9 cellular contexts compared by ENCODE assay signal in the genomic region with DNA sequence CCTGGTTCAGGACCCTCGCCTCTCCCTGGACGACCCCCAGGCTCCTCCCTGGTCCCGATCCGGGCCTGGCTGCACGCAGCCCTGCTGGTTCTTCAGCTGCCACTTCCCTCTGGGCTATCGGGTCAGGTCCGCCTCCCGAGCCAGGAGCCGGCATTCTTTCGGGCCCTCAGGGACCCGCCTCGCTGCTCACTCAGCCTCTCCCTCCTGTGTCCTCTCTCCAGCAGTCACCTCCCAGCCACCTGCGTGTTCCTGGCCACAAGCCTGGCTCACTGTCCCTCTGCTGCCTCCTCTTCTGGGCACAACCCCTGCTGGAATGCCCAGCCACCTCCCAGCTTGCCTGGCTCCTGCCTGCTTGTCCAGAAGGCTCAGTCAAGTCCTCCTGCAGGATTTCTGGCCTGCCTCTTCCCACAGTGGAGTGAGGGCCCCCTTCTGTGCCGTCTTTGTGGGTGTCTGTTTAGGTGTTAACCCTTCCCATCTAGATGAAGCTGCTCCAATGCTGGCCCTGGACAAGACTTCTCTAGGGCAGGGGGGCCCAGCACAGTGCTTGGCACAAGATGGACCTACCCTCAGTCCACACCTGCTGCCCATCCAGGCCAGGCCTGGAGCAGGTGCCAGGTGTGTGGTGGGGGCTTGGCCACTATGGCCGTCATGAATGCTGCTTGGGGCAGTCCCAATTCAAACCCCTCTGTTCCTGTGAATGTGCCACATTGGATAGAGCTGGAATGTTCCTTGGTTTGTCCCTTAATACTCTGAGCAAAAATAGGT. TPM values are rescaled to one million over a fixed set of nuclear protein-coding genes. Genes with fewer than 3 reads are reported as not detected.
A peak's percentile ranks its signal among the peaks of the same experiment; 100 is the strongest.
DNase-seq lines count a peak whose midpoint lies in the region; ATAC-seq and TF ChIP-seq lines count a peak whose summit lies in the region.
"Had no signal": no experiment of that assay in that cellular context is flagged by ENCODE, and none has a peak within 500 bp of the region (broad histone marks: within the 10 kb centered on the region; RNA-seq: fewer than 3 reads in every experiment).

No MANE protein-coding gene starts in this region.

- peak overlapping the region; percentile 66 for H3K27ac ChIP-seq in fibroblast of lung (ENCODE audit: insufficient read depth, low read length)

- H3K36me3 ChIP-seq in fibroblast of lung (ENCODE audit: control insufficient read depth, insufficient read depth, low read length) = no peaks in the 10 kb centered on the region

- no peak overlapping the region for H3K27ac Mint-ChIP-seq in stimulated activated naive CD8-positive, alpha-beta T cell treated with anti-CD3 and anti-CD28 coated beads, Interleukin-15, Interleukin-2, amounts not matched to agents 100 ng/mL and 50 ng/mL, for 24 hours
- no peak overlapping the region for H3K27ac Mint-ChIP-seq in stimulated activated naive CD8-positive, alpha-beta T cell treated with anti-CD3 and anti-CD28 coated beads, Interleukin-15, amount 100 ng/mL, for 72 hours
- H3K27ac Mint-ChIP-seq in neural crest cell (ENCODE audit: unreplicated experiment) = no peak overlapping the region

- no peaks in the 10 kb centered on the region for H4K20me1 ChIP-seq in fibroblast of lung (ENCODE audit: control insufficient read depth, extremely low read depth, insufficient read depth, low read length)

- no peaks in the 10 kb centered on the region for H3K36me3 Mint-ChIP-seq in stimulated activated naive CD8-positive, alpha-beta T cell treated with anti-CD3 and anti-CD28 coated beads, Interleukin-15, Interleukin-2, amounts not matched to agents 100 ng/mL and 50 ng/mL, for 24 hours (ENCODE audit: low read depth)
- no peaks in the 10 kb centered on the region for H3K36me3 Mint-ChIP-seq in neural crest cell (ENCODE audit: low read depth)

- peak overlapping the region; percentile 19 for H3K4me3 Mint-ChIP-seq in stimulated activated naive CD8-positive, alpha-beta T cell treated with anti-CD3 and anti-CD28 coated beads, Interleukin-15, Interleukin-2, amounts not matched to agents 100 ng/mL and 50 ng/mL, for 24 hours
- H3K4me3 Mint-ChIP-seq in stimulated activated naive CD8-positive, alpha-beta T cell treated with anti-CD3 and anti-CD28 coated beads, Interleukin-15, amount 100 ng/mL, for 72 hours = no peak overlapping the region
- peak overlapping the region; percentile 78 for H3K4me3 Mint-ChIP-seq in neural crest cell

- H3K4me2 ChIP-seq in fibroblast of lung (ENCODE audit: extremely low read depth, insufficient read depth, low read length) = peak overlapping the region; percentile 40

- H3K4me3 ChIP-seq in fibroblast of lung (replicated peaks in 1 of 4; ENCODE audit: control extremely low read depth in 1 of 4, insufficient read depth in 1 of 4, low read depth in 3 of 4, low read length in 4 of 4) = peak overlapping the region in 2 of 4 experiments; percentile 10 to 93

- no peak for ATAC-seq in stimulated activated naive CD8-positive, alpha-beta T cell treated with anti-CD3 and anti-CD28 coated beads, Interleukin-15, amount 100 ng/mL, for 72 hours
- ATAC-seq in GM18520 (IDR thresholded peaks at IDR 0.05; ENCODE audit: unreplicated experiment) (no peak), GM18861 (IDR thresholded peaks at IDR 0.05; ENCODE audit: unreplicated experiment) (no peak), HG02840 (IDR thresholded peaks at IDR 0.05; ENCODE audit: low FRiP score, unreplicated experiment) (no peak)

- H3K9me3 ChIP-seq in fibroblast of lung (ENCODE audit: control insufficient read depth, insufficient read depth, low read depth, low read length) = no peaks in the 10 kb centered on the region

- no peak overlapping the region for H2AFZ ChIP-seq in fibroblast of lung (ENCODE audit: low read length)

- no peak overlapping the region for H3K9ac ChIP-seq in fibroblast of lung (ENCODE audit: insufficient read depth, low read length)

- peaks cover 14% of the 10 kb centered on the region for H3K4me1 Mint-ChIP-seq in stimulated activated naive CD8-positive, alpha-beta T cell treated with anti-CD3 and anti-CD28 coated beads, Interleukin-15, Interleukin-2, amounts not matched to agents 100 ng/mL and 50 ng/mL, for 24 hours (ENCODE audit: low read depth)
- peaks cover 26% of the 10 kb centered on the region for H3K4me1 Mint-ChIP-seq in stimulated activated naive CD8-positive, alpha-beta T cell treated with anti-CD3 and anti-CD28 coated beads, Interleukin-15, amount 100 ng/mL, for 72 hours
- peaks cover 51% of the 10 kb centered on the region for H3K4me1 Mint-ChIP-seq in neural crest cell

- H3K79me2 ChIP-seq in fibroblast of lung (ENCODE audit: control insufficient read depth, insufficient read depth, low read length) = peaks cover 2% of the 10 kb centered on the region

- no peak for TF ChIP-seq CTCF in fibroblast of lung (conservative IDR thresholded peaks at IDR 0.05 in 1 of 2, IDR thresholded peaks at IDR 0.05 in 1 of 2; ENCODE audit: low read depth in 1 of 2, low read length in 2 of 2)
- TF ChIP-seq CTCF in neural crest cell (conservative IDR thresholded peaks at IDR 0.05) = no peak

- peaks cover 34% of the 10 kb centered on the region for H3K4me1 ChIP-seq in fibroblast of lung (ENCODE audit: control insufficient read depth, extremely low read depth, insufficient read depth, low read length)

- no peaks in the 10 kb centered on the region for H3K9me3 Mint-ChIP-seq in stimulated activated naive CD8-positive, alpha-beta T cell treated with anti-CD3 and anti-CD28 coated beads, Interleukin-15, Interleukin-2, amounts not matched to agents 100 ng/mL and 50 ng/mL, for 24 hours
- H3K9me3 Mint-ChIP-seq in stimulated activated naive CD8-positive, alpha-beta T cell treated with anti-CD3 and anti-CD28 coated beads, Interleukin-15, amount 100 ng/mL, for 72 hours = no peaks in the 10 kb centered on the region
- H3K9me3 Mint-ChIP-seq in neural crest cell = no peaks in the 10 kb centered on the region

- peaks cover 5% of the 10 kb centered on the region for H3K27me3 ChIP-seq in fibroblast of lung (ENCODE audit: control insufficient read depth, insufficient read depth, low read length)

- no peak for DNase-seq in stimulated activated naive CD8-positive, alpha-beta T cell treated with anti-CD3 and anti-CD28 coated beads, Interleukin-15, amount 100 ng/mL, for 72 hours
- DNase-seq in fibroblast of lung (ENCODE audit: low read depth in 2 of 2) (no peak), neural crest cell (ENCODE audit: low read depth, low spot score) (no peak), NCI-H187 (lab: John Stamatoyannopoulos, UW) (no peak)
- DNase-seq: amygdala had no signal

- H3K27me3 Mint-ChIP-seq in stimulated activated naive CD8-positive, alpha-beta T cell treated with anti-CD3 and anti-CD28 coated beads, Interleukin-15, Interleukin-2, amounts not matched to agents 100 ng/mL and 50 ng/mL, for 24 hours = peaks cover 9% of the 10 kb centered on the region
- peaks cover 36% of the 10 kb centered on the region for H3K27me3 Mint-ChIP-seq in stimulated activated naive CD8-positive, alpha-beta T cell treated with anti-CD3 and anti-CD28 coated beads, Interleukin-15, amount 100 ng/mL, for 72 hours
- peaks cover 9% of the 10 kb centered on the region for H3K27me3 Mint-ChIP-seq in neural crest cell (ENCODE audit: low read depth)

RNA-seq across cellular contexts. Expression of gene WFS1, which starts 2.2 kb away (rescaled TPM):
- total RNA-seq in fibroblast of lung (18.5 and 37.5 TPM in 2 replicates), neural crest cell (24.8 and 25.1 TPM in 2 replicates)
- polyA plus RNA-seq in fibroblast of lung = 25.7 and 27.2 TPM in 2 replicates
- 40.7 and 42.9 TPM in 2 replicates for polyA plus RNA-seq in fibroblast of lung (2012)
- polyA minus RNA-seq in fibroblast of lung (ENCODE audit: low replicate concordance) = 205 and 277 TPM in 2 replicates

Comparison
In these comparisons a context has a peak if more than half of its experiments do, and no peak if none do; other contexts are left out.
1. H3K4me3 Mint-ChIP-seq: peak in stimulated activated naive CD8-positive, alpha-beta T cell treated with anti-CD3 and anti-CD28 coated beads, Interleukin-15, Interleukin-2, amounts not matched to agents 100 ng/mL and 50 ng/mL, for 24 hours (single experiment) and neural crest cell (single experiment); none in stimulated activated naive CD8-positive, alpha-beta T cell treated with anti-CD3 and anti-CD28 coated beads, Interleukin-15, amount 100 ng/mL, for 72 hours (0 of 2).